ENCODE assay signal across 8 cellular contexts in the genomic region with DNA sequence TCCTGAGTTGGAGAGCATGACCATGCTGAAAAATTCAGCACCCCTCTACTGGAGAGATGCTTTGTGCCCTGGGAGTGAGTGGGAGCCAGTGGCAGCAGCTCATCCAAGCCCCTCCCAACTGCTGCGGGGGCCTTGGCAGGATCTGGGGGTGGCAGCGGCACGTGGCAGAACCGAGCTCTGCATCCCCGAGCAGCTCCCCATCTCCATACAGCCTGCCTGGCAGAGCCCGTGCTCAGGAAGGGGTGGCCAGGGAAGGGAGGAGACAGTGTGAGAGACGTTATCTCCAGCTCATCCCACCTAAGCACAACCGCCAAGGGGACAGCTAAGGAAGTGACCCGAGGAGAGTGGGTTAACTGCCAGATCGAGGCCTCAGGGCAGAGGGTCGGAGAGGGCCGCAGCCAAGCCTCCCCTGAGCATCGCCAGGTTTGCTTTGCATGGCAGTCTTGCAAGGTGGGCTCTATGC. TPM values are rescaled to one million over a fixed set of nuclear protein-coding genes. Genes with fewer than 3 reads are reported as not detected.
DNase-seq lines count a peak whose midpoint lies in the region; ATAC-seq and TF ChIP-seq lines count a peak whose summit lies in the region.

No MANE protein-coding gene starts in this region.

- RAD21 ChIA-PET in HCT116 (lab: Charles Lee; ENCODE audit: low non-redundant PET in 1 of 2, low total read pairs in 2 of 2, uncharacterized antibody in 2 of 2, unreplicated experiment in 2 of 2) = interaction anchor here in 1 of 2 experiments (1.0 to 1.4 kb wide), 2 partner anchors 16 to 81 kb away, joined by 3 read pairs; no protein-coding TSS in a partner anchor

- no peak for TF ChIP-seq CTCF in HCT116 (IDR thresholded peaks at IDR 0.05 in 2 of 3, conservative IDR thresholded peaks at IDR 0.05 in 1 of 3; ENCODE audit: borderline replicate concordance in 1 of 3, insufficient read depth in 1 of 3, low read depth in 2 of 3, low read length in 2 of 3)
- no peak for TF ChIP-seq CTCF in VCaP (conservative IDR thresholded peaks at IDR 0.05)

- POLR2A ChIA-PET in HCT116 (lab: Charles Lee) = interaction anchor here (1.0 to 2.2 kb wide), 5 partner anchors 11 to 114 kb away, joined by 3 to 8 read pairs (median 3); partner anchors contain the start of gene EEIG1

- TF ChIP-seq RAD21 in HCT116 (IDR thresholded peaks at IDR 0.05; ENCODE audit: low read depth) = no peak

- CTCF ChIA-PET in HCT116 (lab: Charles Lee) = interaction anchor here (1.5 to 4.0 kb wide), 3 partner anchors 11 to 163 kb away, joined by 6 to 37 read pairs (median 6); no protein-coding TSS in a partner anchor

- H3K4me1 ChIP-seq in HCT116 (ENCODE audit: control insufficient read depth in 1 of 2, insufficient read depth in 2 of 2, low read length in 2 of 2) (peaks cover 58 to 79% of the 10 kb centered on the region in 2 experiments), skeletal muscle tissue (ENCODE audit: control insufficient read depth in 3 of 3, insufficient read depth in 3 of 3, low read length in 3 of 3) (peaks cover 29 to 46% (median 37%) of the 10 kb centered on the region in 3 donors), aorta (ENCODE audit: control insufficient read depth in 1 of 2, insufficient read depth in 2 of 2, low read length in 2 of 2) (no peaks in the 10 kb centered on the region)

- H3K9ac ChIP-seq in HCT116 (ENCODE audit: low read length) = peak overlapping the region; percentile 63
- H3K9ac ChIP-seq in skeletal muscle tissue (ENCODE audit: low read depth in 1 of 3, low read length in 3 of 3) = peak overlapping the region; percentile 12 to 82 (median 57)

- no peak for TF ChIP-seq POLR2A in HCT116 (IDR thresholded peaks at IDR 0.05; ENCODE audit: borderline replicate concordance, extremely low read depth, insufficient read depth, insufficient read length)

- peak overlapping the region; percentile 2 to 34; a peak in 3 of 4 replicates for H3K4me3 ChIP-seq in HCT116 (replicated peaks in 1 of 2; ENCODE audit: low read depth in 1 of 2, low read length in 2 of 2)
- peak overlapping the region in 2 of 3 donors; percentile 41 to 56 for H3K4me3 ChIP-seq in skeletal muscle tissue (ENCODE audit: low read length in 3 of 3)
- H3K4me3 ChIP-seq in aorta (ENCODE audit: low read length in 2 of 2) = no peak overlapping the region

- ATAC-seq in HCT116 = no peak
- peak; percentile 13 to 23 for ATAC-seq in left cardiac atrium
- no peak for ATAC-seq in HG03175 (IDR thresholded peaks at IDR 0.05; ENCODE audit: unreplicated experiment)
- no peak for ATAC-seq in aorta (ENCODE audit: low FRiP score)
- no peak for ATAC-seq in activated CD4-positive, CD25-positive, alpha-beta regulatory T cell treated with anti-CD3 and anti-CD28 coated beads, Interleukin-2, amount 50 U/mL, for 24 hours

- peak overlapping the region; percentile 85 for H3K4me2 ChIP-seq in HCT116 (ENCODE audit: low read length)

- no peaks in the 10 kb centered on the region for H3K36me3 ChIP-seq in HCT116 (ENCODE audit: control insufficient read depth in 1 of 2, insufficient read depth in 2 of 2, low read length in 2 of 2)
- no peaks in the 10 kb centered on the region for H3K36me3 ChIP-seq in skeletal muscle tissue (ENCODE audit: control insufficient read depth in 3 of 3, insufficient read depth in 3 of 3, low read length in 3 of 3)
- no peaks in the 10 kb centered on the region for H3K36me3 ChIP-seq in aorta (ENCODE audit: control insufficient read depth in 1 of 2, insufficient read depth in 2 of 2, low read length in 1 of 2)

- H3K9me2 ChIP-seq in HCT116 (ENCODE audit: insufficient read depth) = no peaks in the 10 kb centered on the region

- no TSS peak for BruUV-seq in HCT116 (replicated peaks; lab: Mats Ljungman, UMichigan)

- peaks cover 77% of the 10 kb centered on the region for H3K79me2 ChIP-seq in HCT116 (ENCODE audit: insufficient read depth, low read length)

- WGBS in aorta, 2 donors = 35 to 39% methylated on average over 13 of the region's 13 CpGs

- H3K9me3 ChIP-seq in HCT116 (ENCODE audit: control insufficient read depth in 1 of 2, insufficient read depth in 1 of 2, low read depth in 1 of 2, low read length in 2 of 2) = no peaks in the 10 kb centered on the region; a peak in 1 of 4 replicates
- no peaks in the 10 kb centered on the region for H3K9me3 ChIP-seq in skeletal muscle tissue (ENCODE audit: control insufficient read depth in 3 of 3, low read length in 3 of 3)
- no peaks in the 10 kb centered on the region for H3K9me3 ChIP-seq in aorta (ENCODE audit: control insufficient read depth, low read length)

- H3K27me3 ChIP-seq in HCT116 (ENCODE audit: insufficient read depth, low read length) (no peaks in the 10 kb centered on the region), skeletal muscle tissue (ENCODE audit: control insufficient read depth in 3 of 3, insufficient read depth in 3 of 3, low read length in 3 of 3) (no peaks in the 10 kb centered on the region), aorta (ENCODE audit: control insufficient read depth in 1 of 2, insufficient read depth in 2 of 2, low read length in 1 of 2) (no peaks in the 10 kb centered on the region)

- H4K20me1 ChIP-seq in HCT116 (ENCODE audit: insufficient read depth) = peaks cover 4% of the 10 kb centered on the region; the same call in 1 of the 2 replicates

- no peak for DNase-seq in HCT116 (ENCODE audit: low read depth, low spot score)
- DNase-seq in left cardiac atrium = no peak
- no peak for DNase-seq in aorta
- DNase-seq in NCI-H1694 (lab: John Stamatoyannopoulos, UW) = no peak

- peak overlapping the region; percentile 79 for H3K27ac ChIP-seq in HCT116 (ENCODE audit: low read depth, low read length)
- H3K27ac ChIP-seq in VCaP = peak overlapping the region; percentile 61
- H3K27ac ChIP-seq in skeletal muscle tissue (ENCODE audit: low read depth, low read length) = peak overlapping the region; percentile 89
- H3K27ac ChIP-seq in aorta (ENCODE audit: low read depth in 1 of 2, low read length in 2 of 2) = no peak overlapping the region

- H2AFZ ChIP-seq in HCT116 (ENCODE audit: low read depth, low read length, poor library complexity, severe bottlenecking) = no peak overlapping the region

- intact Hi-C loops in HCT116 (cut with micrococcal nuclease) (no loop called here), left cardiac atrium (cut with DNase I) (no loop called here), aorta (cut with DNase I) (no loop called here)

TF ChIP-seq in HCT116, 20 proteins besides CTCF, POLR2A, EP300 and RAD21 (continues in another document):
- TF ChIP-seq SRF (IDR thresholded peaks at IDR 0.05; ENCODE audit: low read depth) (no peak), POLR2AphosphoS5 (IDR thresholded peaks at IDR 0.05; ENCODE audit: low read depth, low read length) (no peak), SIN3A (IDR thresholded peaks at IDR 0.05; ENCODE audit: low read depth) (no peak), JUND (IDR thresholded peaks at IDR 0.05) (no peak), FOSL1 (IDR thresholded peaks at IDR 0.05; ENCODE audit: low read depth) (no peak), MAX (IDR thresholded peaks at IDR 0.05) (no peak), ELF1 (IDR thresholded peaks at IDR 0.05; ENCODE audit: borderline replicate concordance, low read depth) (no peak), SP1 (IDR thresholded peaks at IDR 0.05; ENCODE audit: low read depth) (no peak), ATF3 (IDR thresholded peaks at IDR 0.05) (no peak), TCF7L2 (IDR thresholded peaks at IDR 0.05; ENCODE audit: borderline replicate concordance, extremely low read depth, insufficient read depth, insufficient read length) (no peak), EZH2 (IDR thresholded peaks at IDR 0.05) (no peak)

RNA-seq across cellular contexts. Expression of gene DPM2, which starts 17.2 kb away (rescaled TPM):
- 54.6 TPM for total RNA-seq in HCT116 (2021; ENCODE audit: unreplicated experiment)
- polyA plus RNA-seq in HCT116 (2012) = 58.0 and 62.6 TPM in 2 replicates
- total RNA-seq in left cardiac atrium = 10 to 100 TPM; 14.7 to 18.3 TPM
- total RNA-seq in skeletal muscle tissue = 7.3 TPM
- 10 to 100 TPM; 20.0 to 26.3 TPM for total RNA-seq in aorta
- polyA plus RNA-seq in aorta = 10 to 100 TPM; 18.2 to 22.7 TPM

RNA-seq across cellular contexts. Expression of gene PIP5KL1, which starts 24.3 kb away (rescaled TPM):
- 37.6 TPM for total RNA-seq in HCT116 (2021; ENCODE audit: unreplicated experiment)
- 35.7 and 36.0 TPM in 2 replicates for polyA plus RNA-seq in HCT116 (2012)
- total RNA-seq in left cardiac atrium = under 1 TPM; 0.50 to 0.99 TPM
- not detected for total RNA-seq in skeletal muscle tissue
- 1 to 10 TPM; 3.0 TPM for total RNA-seq in aorta
- polyA plus RNA-seq in aorta = 1 to 10 TPM; 1.4 to 4.5 TPM

RNA-seq across cellular contexts. Expression of gene EEIG1, which starts 25.9 kb away (rescaled TPM):
- total RNA-seq in HCT116 (2021; ENCODE audit: unreplicated experiment) = 44.2 TPM
- 28.1 and 33.1 TPM in 2 replicates for polyA plus RNA-seq in HCT116 (2012)
- total RNA-seq in left cardiac atrium = 10 to 100 TPM; 24.9 to 27.3 TPM
- total RNA-seq in skeletal muscle tissue = 8.9 TPM
- 10 to 100 TPM; 41.4 to 63.1 TPM for total RNA-seq in aorta
- polyA plus RNA-seq in aorta = 10 to 100 TPM in 1 of 2 donors, 1 to 10 TPM in 1; 7.9 to 22.0 TPM

RNA-seq across cellular contexts. Expression of gene ST6GALNAC4, which starts 38.0 kb away (rescaled TPM):
- 49.4 TPM for total RNA-seq in HCT116 (2021; ENCODE audit: unreplicated experiment)
- polyA plus RNA-seq in HCT116 (2012) = 45.7 and 58.2 TPM in 2 replicates
- 10 to 100 TPM; 35.8 to 49.9 TPM for total RNA-seq in left cardiac atrium
- total RNA-seq in skeletal muscle tissue = 23.5 TPM
- total RNA-seq in aorta = 10 to 100 TPM; 34.9 to 46.5 TPM
- 10 to 100 TPM; 17.7 to 25.5 TPM for polyA plus RNA-seq in aorta

RNA-seq across cellular contexts. Expression of gene ST6GALNAC6, which starts 55.5 kb away (rescaled TPM):
- total RNA-seq in HCT116 (2021; ENCODE audit: unreplicated experiment) = 24.5 TPM
- 22.9 and 25.0 TPM in 2 replicates for polyA plus RNA-seq in HCT116 (2012)
- 10 to 100 TPM; 56.7 to 71.7 TPM for total RNA-seq in left cardiac atrium
- total RNA-seq in skeletal muscle tissue = 33.9 TPM
- 100 to 1,000 TPM; 103 to 125 TPM for total RNA-seq in aorta
- polyA plus RNA-seq in aorta = 100 to 1,000 TPM; 125 to 176 TPM

Comparison
In these comparisons a context has a peak if more than half of its experiments do, and no peak if none do; other contexts are left out.
1. ATAC-seq: peak in left cardiac atrium (2 of 2); none in HCT116 (single experiment), HG03175 (single experiment), aorta (single experiment) and activated CD4-positive, CD25-positive, alpha-beta regulatory T cell treated with anti-CD3 and anti-CD28 coated beads, Interleukin-2, amount 50 U/mL, for 24 hours (0 of 2).
2. H3K27ac ChIP-seq: peak in HCT116 (single experiment), VCaP (single experiment) and skeletal muscle tissue (single experiment); none in aorta (0 of 2).
3. H3K4me3 ChIP-seq: peak in HCT116 (2 of 2) and skeletal muscle tissue (2 of 3); none in aorta (0 of 2).